Comparison of ENCODE assay signal across 20 cellular contexts in the genomic region with DNA sequence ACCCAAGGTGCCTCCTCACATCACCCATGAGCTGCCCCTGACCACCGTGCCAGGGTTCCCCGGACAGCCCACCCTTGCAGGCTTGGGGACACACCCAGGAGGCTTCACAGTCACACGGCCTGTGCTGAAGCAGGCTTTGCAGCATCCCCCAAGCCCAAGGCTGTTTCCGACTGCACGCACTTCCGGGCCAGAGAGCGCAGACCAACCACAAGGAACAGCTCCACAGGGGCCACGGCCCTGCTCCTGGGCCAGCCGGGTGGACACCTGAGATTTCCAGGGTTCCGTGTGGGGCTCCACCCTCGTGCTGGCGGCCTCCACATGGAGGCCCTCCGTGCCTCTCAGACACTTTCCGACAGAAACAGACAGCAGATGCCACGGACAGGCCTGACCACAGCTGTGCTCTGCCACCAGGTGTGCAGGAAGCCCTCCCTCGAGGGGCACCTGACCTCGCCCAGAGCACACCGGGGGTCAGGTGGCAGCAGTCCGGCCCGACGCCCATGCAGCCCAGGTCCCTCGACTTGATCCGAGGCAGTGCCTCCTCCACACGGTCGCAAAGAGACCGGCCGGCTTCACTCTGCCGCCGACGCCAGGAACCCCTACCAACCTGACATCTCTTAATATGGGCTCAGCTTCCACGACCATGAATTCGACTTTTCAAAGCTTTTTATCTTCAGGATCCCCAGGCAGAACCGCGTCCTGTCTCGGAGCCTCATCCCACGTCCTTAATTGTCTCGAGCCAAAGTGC. TPM values are rescaled to one million over a fixed set of nuclear protein-coding genes. Genes with fewer than 3 reads are reported as not detected.
DNase-seq lines count a peak whose midpoint lies in the region; ATAC-seq, FAIRE-seq and TF ChIP-seq lines count a peak whose summit lies in the region.
"Had no signal": no experiment of that assay in that cellular context is flagged by ENCODE, and none has a peak within 500 bp of the region (broad histone marks: within the 10 kb centered on the region; RNA-seq: fewer than 3 reads in every experiment).

No MANE protein-coding gene starts in this region.

- H2BK120ac ChIP-seq in neuronal stem cell (ENCODE audit: low read depth, low read length) (no peak overlapping the region), H9 (ENCODE audit: low read depth, low read length, poor library complexity, severe bottlenecking) (no peak overlapping the region)

- no peak overlapping the region for H4K5ac ChIP-seq in H9 (ENCODE audit: insufficient read length, low read depth, low read length)

- H3K18ac ChIP-seq in neuronal stem cell (ENCODE audit: low read length) = no peak overlapping the region
- H3K18ac ChIP-seq in H9 (ENCODE audit: insufficient read length, low read depth, low read length) = no peak overlapping the region

- H2BK15ac ChIP-seq in neuronal stem cell (ENCODE audit: low read length) (no peak overlapping the region), H9 (ENCODE audit: low read depth, low read length) (no peak overlapping the region)

- no peak overlapping the region for H3K4me3 Mint-ChIP-seq in H9
- H3K4me3 Mint-ChIP-seq: T-helper 1 cell treated with Interleukin-12 subunit alpha and Interleukin-12 subunit beta and Interleukin-4 antibody, amounts not matched to agents 30 μg/mL and 1 μg/mL, for 36 hours; type B pancreatic cell had no signal

- H3K27me3 Mint-ChIP-seq in H9 (ENCODE audit: low read depth) = no peaks in the 10 kb centered on the region
- H3K27me3 Mint-ChIP-seq: type B pancreatic cell had no signal

- H2BK5ac ChIP-seq in neuronal stem cell (ENCODE audit: low read length) (no peak overlapping the region), H9 (ENCODE audit: insufficient read length, low read length) (no peak overlapping the region)

- FAIRE-seq in HepG2 (lab: Jason Lieb, UNC) = no peak

- H2AK5ac ChIP-seq in neuronal stem cell (ENCODE audit: low read depth, low read length) (no peak overlapping the region), H9 (ENCODE audit: insufficient read length, low read length) (no peak overlapping the region)

- H3K79me2 ChIP-seq in HepG2 (ENCODE audit: insufficient read depth, low read length) = peaks cover 59% of the 10 kb centered on the region
- peaks cover 34% of the 10 kb centered on the region; the same call in 1 of the 2 replicates for H3K79me2 ChIP-seq in H9 (ENCODE audit: insufficient read depth, low read length)

- no peak for TF ChIP-seq RAD21 in HepG2 (CRISPR knock-in tag; IDR thresholded peaks at IDR 0.05)

- TF ChIP-seq CTCF in right lobe of liver (IDR thresholded peaks at IDR 0.05) = no peak
- TF ChIP-seq CTCF in HepG2 (CRISPR knock-in tag; IDR thresholded peaks at IDR 0.05) = no peak
- TF ChIP-seq CTCF in H9 (conservative IDR thresholded peaks at IDR 0.05) = no peak

- TF ChIP-seq EP300 in HepG2 (IDR thresholded peaks at IDR 0.05; ENCODE audit: low read depth in 2 of 2, low read length in 2 of 2) (no peak), HepG2 (CRISPR knock-in tag; IDR thresholded peaks at IDR 0.05; ENCODE audit: borderline replicate concordance) (no peak)

- WGBS in right lobe of liver (ENCODE audit: insufficient coverage, low coverage, low lambda C conversion rate, missing lambda C conversion rate) = 71% methylated on average over 15 of the region's 37 CpGs
- WGBS in HepG2 (ENCODE audit: low lambda C conversion rate) = 95% methylated on average over 15 of the region's 37 CpGs
- WGBS in neuronal stem cell (ENCODE audit: extremely low coverage in 2 of 2, insufficient read length in 2 of 2, insufficient replicate concordance in 1 of 2), 2 donors = no CpG with 5 or more reads among the region's 37 CpGs
- WGBS in H9 (ENCODE audit: extremely low coverage, insufficient read length, low lambda C conversion rate) = no CpG with 5 or more reads among the region's 37 CpGs

- intact Hi-C loops in right lobe of liver (cut with DNase I) = loop anchor here in 1 of 2 donors (10.0 kb wide), 2 partner anchors 76 to 106 kb away; no protein-coding TSS in a partner anchor
- intact Hi-C loops in HepG2 (cut with micrococcal nuclease; ENCODE audit: unreplicated experiment) = no loop called here

- no peak for TF ChIP-seq POLR2A in right lobe of liver (IDR thresholded peaks at IDR 0.05)
- TF ChIP-seq POLR2A in HepG2 (IDR thresholded peaks at IDR 0.05; ENCODE audit: insufficient read depth in 1 of 2, low read depth in 2 of 2, low read length in 2 of 2) = no peak

- peak overlapping the region in 1 of 3 donors; percentile 56 for H3K27ac ChIP-seq in right lobe of liver
- no peak overlapping the region for H3K27ac ChIP-seq in HepG2 (ENCODE audit: extremely low read length, insufficient read depth, low read length)
- H3K27ac ChIP-seq in neuronal stem cell (replicated peaks; ENCODE audit: low read length) = no peak overlapping the region
- no peak overlapping the region for H3K27ac ChIP-seq in H9 (ENCODE audit: insufficient read length, low read depth, low read length)
- H3K27ac ChIP-seq: KMS-11 had no signal

- peaks cover 16 to 34% (median 31%) of the 10 kb centered on the region in 3 experiments; a peak in 6 of 7 replicates for H3K36me3 Mint-ChIP-seq in H9 (ENCODE audit: insufficient read depth in 1 of 3, low read depth in 3 of 3)
- H3K36me3 Mint-ChIP-seq: type B pancreatic cell had no signal

- H3K27me3 ChIP-seq in right lobe of liver = no peaks in the 10 kb centered on the region
- H3K27me3 ChIP-seq in HepG2 (ENCODE audit: control insufficient read depth in 1 of 2, insufficient read depth in 2 of 2, low read length in 2 of 2) = no peaks in the 10 kb centered on the region
- no peaks in the 10 kb centered on the region for H3K27me3 ChIP-seq in neuronal stem cell (ENCODE audit: control insufficient read depth in 3 of 3, insufficient read depth in 3 of 3, low read depth in 1 of 3, low read length in 3 of 3)
- no peaks in the 10 kb centered on the region for H3K27me3 ChIP-seq in H9 (ENCODE audit: insufficient read depth, low read length)
- H3K27me3 ChIP-seq: adrenal gland had no signal

- H3K9ac ChIP-seq in HepG2 (ENCODE audit: insufficient read depth, low read depth, low read length) = no peak overlapping the region
- H3K9ac ChIP-seq in neuronal stem cell (ENCODE audit: low read depth, low read length, poor library complexity) = no peak overlapping the region
- no peak overlapping the region for H3K9ac ChIP-seq in H9 (ENCODE audit: extremely low read depth, insufficient read length, low read length)
- H3K9ac ChIP-seq: KMS-11 had no signal

- H3K4ac ChIP-seq in neuronal stem cell (ENCODE audit: low read length) (no peak overlapping the region), H9 (ENCODE audit: low read depth, low read length) (no peak overlapping the region)

- in situ Hi-C loops in HepG2 (cut with HindIII; ENCODE audit: extremely low pct_ligation_motif_present, low pct_unique_long_range_greater_than_20kb) = no loop called here

- peak; percentile 20 to 46 (median 44) for DNase-seq in right lobe of liver
- DNase-seq in HepG2 (ENCODE audit: low spot score) = no peak
- DNase-seq in epidermal melanocyte (ENCODE audit: insufficient read length, low spot score) = peak; percentile 15
- DNase-seq in neuronal stem cell (ENCODE audit: low spot score) = no peak
- DNase-seq in cerebellar nuclear complex (lab: John Stamatoyannopoulos, UW) = no peak
- DNase-seq in ecto neural progenitor cell (ENCODE audit: low spot score) = no peak
- DNase-seq in H9 = no peak
- DNase-seq: islet precursor cell; mesenchymal stem cell; NCI-H2081; NCI-H510A treated with DMSO at 0.1 percent for 48 hours; SHP77 treated with DMSO at 0.1 percent for 48 hours; stimulated activated naive CD4-positive, alpha-beta T cell had no signal

- H2AFZ ChIP-seq in HepG2 (ENCODE audit: low read length) (no peak overlapping the region), neuronal stem cell (ENCODE audit: low read length) (no peak overlapping the region), H9 (ENCODE audit: low read length) (no peak overlapping the region)

- H3K4me3 ChIP-seq in right lobe of liver (no peak overlapping the region), HepG2 (replicated peaks in 1 of 3; ENCODE audit: insufficient read depth in 1 of 3, low read depth in 2 of 3, low read length in 3 of 3) (no peak overlapping the region), neuronal stem cell (ENCODE audit: low read length in 2 of 2) (no peak overlapping the region)
- H3K4me3 ChIP-seq: adrenal gland, HAP-1 had no signal

- H3K79me1 ChIP-seq in neuronal stem cell (ENCODE audit: low read depth, low read length) = peaks cover 50% of the 10 kb centered on the region
- H3K79me1 ChIP-seq in H9 (ENCODE audit: insufficient read depth, low read depth, low read length, poor library complexity, severe bottlenecking) = peaks cover 8% of the 10 kb centered on the region

- POLR2A ChIA-PET in HepG2 (lab: Yijun Ruan, JAX) = no interaction called here

- CTCF ChIA-PET in HepG2 (lab: Yijun Ruan, JAX; ENCODE audit: low intra/inter-chr PET ratio, low total read pairs) = no interaction called here

- H3K4me2 ChIP-seq in HepG2 (ENCODE audit: low read depth, low read length) (no peak overlapping the region), neuronal stem cell (ENCODE audit: insufficient read depth, low read length, poor library complexity, severe bottlenecking) (no peak overlapping the region), H9 (ENCODE audit: insufficient read depth, insufficient read length, low read length) (no peak overlapping the region)
- H3K4me2 ChIP-seq: KMS-11 had no signal

- H3K9me3 ChIP-seq in right lobe of liver = no peaks in the 10 kb centered on the region
- no peaks in the 10 kb centered on the region for H3K9me3 ChIP-seq in HepG2 (ENCODE audit: low read length)
- no peaks in the 10 kb centered on the region for H3K9me3 ChIP-seq in neuronal stem cell (replicated peaks in 1 of 2; ENCODE audit: control insufficient read depth in 2 of 2, insufficient read depth in 1 of 2, low read depth in 1 of 2, low read length in 2 of 2)
- no peaks in the 10 kb centered on the region for H3K9me3 ChIP-seq in H9 (ENCODE audit: control insufficient read depth, low read depth, low read length)
- H3K9me3 ChIP-seq: adrenal gland, HAP-1 had no signal

- H3T11ph ChIP-seq in H9 (ENCODE audit: low read length) = no peak overlapping the region

- no peak overlapping the region for H2BK20ac ChIP-seq in H9 (ENCODE audit: low read depth, low read length, poor library complexity, severe bottlenecking)

- H4K20me1 ChIP-seq in HepG2 (ENCODE audit: insufficient read depth, low read length) = peaks cover 40% of the 10 kb centered on the region; the same call in 1 of the 2 replicates
- H4K20me1 ChIP-seq in H9 (ENCODE audit: control insufficient read depth, insufficient read depth, insufficient read length) = peaks cover 5% of the 10 kb centered on the region

- H3K14ac ChIP-seq in neuronal stem cell (ENCODE audit: low read length) (no peak overlapping the region), H9 (ENCODE audit: insufficient read depth, low read length) (no peak overlapping the region)

- peaks cover 2% of the 10 kb centered on the region in 2 experiments; a peak in 2 of 4 replicates for H3K4me1 Mint-ChIP-seq in H9

- H4K8ac ChIP-seq in neuronal stem cell (ENCODE audit: low read depth, low read length) (peak overlapping the region; percentile 6), H9 (replicated peaks; ENCODE audit: insufficient read length, low read depth, low read length) (no peak overlapping the region)

- no peak overlapping the region for H3K56ac ChIP-seq in H9 (ENCODE audit: insufficient read length, low read depth, low read length)

- H3K9me3 Mint-ChIP-seq in H9 = no peaks in the 10 kb centered on the region
- H3K9me3 Mint-ChIP-seq: nephron; T-helper 1 cell treated with Interleukin-12 subunit alpha and Interleukin-12 subunit beta and Interleukin-4 antibody, amounts not matched to agents 30 μg/mL and 1 μg/mL, for 36 hours; type B pancreatic cell had no signal

- no peak overlapping the region for H4K91ac ChIP-seq in neuronal stem cell (ENCODE audit: low read depth, low read length, poor library complexity)
- no peak overlapping the region for H4K91ac ChIP-seq in H9 (ENCODE audit: insufficient read length, low read depth, low read length)

- H2BK12ac ChIP-seq in neuronal stem cell (ENCODE audit: low read length) (no peak overlapping the region), H9 (ENCODE audit: insufficient read length, low read depth, low read length) (no peak overlapping the region)

- no TSS peak for BruUV-seq in HepG2 (replicated peaks; lab: Mats Ljungman, UMichigan)

- peaks cover 0 to 19% (median 4%) of the 10 kb centered on the region in 4 donors for H3K36me3 ChIP-seq in right lobe of liver
- peaks cover 12 to 46% of the 10 kb centered on the region in 2 experiments; a peak in 4 of 5 replicates for H3K36me3 ChIP-seq in HepG2 (replicated peaks in 1 of 2; ENCODE audit: control insufficient read depth in 1 of 2, insufficient read depth in 2 of 2, low read length in 2 of 2)
- peaks cover 39 to 84% of the 10 kb centered on the region in 2 donors for H3K36me3 ChIP-seq in neuronal stem cell (replicated peaks in 1 of 2; ENCODE audit: control insufficient read depth in 2 of 2, insufficient read depth in 2 of 2, low read length in 2 of 2)

- H3K4me1 ChIP-seq in right lobe of liver = peaks cover 0 to 42% (median 23%) of the 10 kb centered on the region in 4 donors
- H3K4me1 ChIP-seq in HepG2 (ENCODE audit: insufficient read depth, low read length) = peaks cover 11% of the 10 kb centered on the region
- no peaks in the 10 kb centered on the region for H3K4me1 ChIP-seq in neuronal stem cell (ENCODE audit: control insufficient read depth in 2 of 2, insufficient read depth in 1 of 2, low read depth in 1 of 2, low read length in 2 of 2)
- H3K4me1 ChIP-seq in H9 (ENCODE audit: insufficient read depth, low read length) = no peaks in the 10 kb centered on the region
- H3K4me1 ChIP-seq: HAP-1 had no signal

- no peak for ATAC-seq in right lobe of liver
- ATAC-seq in HepG2 = no peak
- no peak for ATAC-seq in HG02870 (IDR thresholded peaks at IDR 0.05; ENCODE audit: unreplicated experiment)

- 0 out of 7 replicates have a peak overlapping the region, but pooled peaks of 1 of the 3 experiments have one; percentile 64 for H3K27ac Mint-ChIP-seq in H9
- H3K27ac Mint-ChIP-seq: T-helper 1 cell treated with Interleukin-12 subunit alpha and Interleukin-12 subunit beta and Interleukin-4 antibody, amounts not matched to agents 30 μg/mL and 1 μg/mL, for 36 hours; type B pancreatic cell had no signal

- no peak overlapping the region for H3K23ac ChIP-seq in neuronal stem cell (ENCODE audit: low read depth, low read length, poor library complexity)
- no peak overlapping the region for H3K23ac ChIP-seq in H9 (ENCODE audit: insufficient read length, low read depth, low read length)

- no peaks in the 10 kb centered on the region for H3K23me2 ChIP-seq in H9 (ENCODE audit: insufficient read length, low read depth, low read length, poor library complexity, severe bottlenecking)

RNA-seq across cellular contexts. Expression of a gene that starts 8.0 kb away (rescaled TPM):
- 10 to 100 TPM; 74.8 to 85.5 (median 79.4) TPM for total RNA-seq in right lobe of liver
- 106 and 112 TPM in 2 replicates for total RNA-seq in HepG2 (2016; rRNA removed; fragmentation: Illumina TruSeq; extraction: Trizol)
- 119 TPM in 2 replicates for total RNA-seq in HepG2 (2016; cell fraction: cytosol; rRNA removed; fragmentation: Illumina TruSeq; extraction: Trizol; ENCODE audit: low read depth)
- total RNA-seq in HepG2 (2016; cell fraction: insoluble cytoplasmic fraction; rRNA removed; fragmentation: Illumina TruSeq; extraction: Trizol) = 83.8 and 121 TPM in 2 replicates
- 133 and 173 TPM in 2 replicates for total RNA-seq in HepG2 (2016; cell fraction: membrane; rRNA removed; fragmentation: Illumina TruSeq; extraction: Trizol)
- total RNA-seq in HepG2 (2016; cell fraction: nucleus; rRNA removed; fragmentation: Illumina TruSeq; extraction: Trizol) = 51.5 and 60.9 TPM in 2 replicates
- polyA plus RNA-seq in HepG2 (2011; rRNA removed) = 78.5 and 123 TPM in 2 replicates
- polyA plus RNA-seq in HepG2 (2011; cell fraction: cytosol; rRNA removed) = 87.2 and 182 TPM in 2 replicates
- 489 and 636 TPM in 2 replicates for polyA plus RNA-seq in HepG2 (2011; cell fraction: nucleus; rRNA removed)
- polyA plus RNA-seq in HepG2 (2012) = 69.0 and 92.6 TPM in 2 replicates
- polyA plus RNA-seq in HepG2 (2016; cell fraction: cytosol; fragmentation: Illumina TruSeq; extraction: Trizol; ENCODE audit: low read depth) = 49.5 and 64.7 TPM in 2 replicates
- polyA plus RNA-seq in HepG2 (2016; cell fraction: insoluble cytoplasmic fraction; fragmentation: Illumina TruSeq; extraction: Trizol; ENCODE audit: low read depth) = 101 and 112 TPM in 2 replicates
- polyA plus RNA-seq in HepG2 (2016; cell fraction: membrane; fragmentation: Illumina TruSeq; extraction: Trizol; ENCODE audit: low read depth) = 103 and 116 TPM in 2 replicates
- polyA plus RNA-seq in HepG2 (2016; cell fraction: nucleus; fragmentation: Illumina TruSeq; extraction: Trizol; ENCODE audit: insufficient read depth, low read depth) = 152 and 155 TPM in 2 replicates
- 136 and 350 TPM in 2 replicates for polyA minus RNA-seq in HepG2 (2011; rRNA and poly(A)+ RNA removed; ENCODE audit: low replicate concordance)
- 85.1 and 100 TPM in 2 replicates for polyA minus RNA-seq in HepG2 (2011; cell fraction: cytosol; rRNA and poly(A)+ RNA removed)
- polyA minus RNA-seq in HepG2 (2011; cell fraction: nucleus; rRNA and poly(A)+ RNA removed) = 47.7 and 48.4 TPM in 2 replicates
- polyA plus RNA-seq in neuronal stem cell (2013, experiment 1 of 2) = 151 TPM
- polyA plus RNA-seq in neuronal stem cell (2013, experiment 2 of 2) = 149 TPM
- 128 and 136 TPM in 2 replicates for total RNA-seq in H9 (2021)

RNA-seq across cellular contexts. Expression of a gene that starts 48.8 kb away (rescaled TPM):
- 10 to 100 TPM; 24.3 to 42.0 (median 27.9) TPM for total RNA-seq in right lobe of liver
- total RNA-seq in HepG2 (2016; rRNA removed; fragmentation: Illumina TruSeq; extraction: Trizol) = 52.0 and 65.2 TPM in 2 replicates
- 10.0 and 10.5 TPM in 2 replicates for total RNA-seq in HepG2 (2016; cell fraction: cytosol; rRNA removed; fragmentation: Illumina TruSeq; extraction: Trizol; ENCODE audit: low read depth)
- total RNA-seq in HepG2 (2016; cell fraction: insoluble cytoplasmic fraction; rRNA removed; fragmentation: Illumina TruSeq; extraction: Trizol) = 55.0 and 59.4 TPM in 2 replicates
- total RNA-seq in HepG2 (2016; cell fraction: membrane; rRNA removed; fragmentation: Illumina TruSeq; extraction: Trizol) = 23.7 and 24.2 TPM in 2 replicates
- total RNA-seq in HepG2 (2016; cell fraction: nucleus; rRNA removed; fragmentation: Illumina TruSeq; extraction: Trizol) = 30.2 and 31.7 TPM in 2 replicates
- 57.1 and 60.7 TPM in 2 replicates for polyA plus RNA-seq in HepG2 (2011; rRNA removed)
- polyA plus RNA-seq in HepG2 (2011; cell fraction: cytosol; rRNA removed) = 48.5 and 73.3 TPM in 2 replicates
- 171 and 221 TPM in 2 replicates for polyA plus RNA-seq in HepG2 (2011; cell fraction: nucleus; rRNA removed)
- polyA plus RNA-seq in HepG2 (2012) = 28.9 and 30.8 TPM in 2 replicates
- 5.9 and 6.3 TPM in 2 replicates for polyA plus RNA-seq in HepG2 (2016; cell fraction: cytosol; fragmentation: Illumina TruSeq; extraction: Trizol; ENCODE audit: low read depth)
- 60.8 and 67.1 TPM in 2 replicates for polyA plus RNA-seq in HepG2 (2016; cell fraction: insoluble cytoplasmic fraction; fragmentation: Illumina TruSeq; extraction: Trizol; ENCODE audit: low read depth)
- 15.8 and 16.9 TPM in 2 replicates for polyA plus RNA-seq in HepG2 (2016; cell fraction: membrane; fragmentation: Illumina TruSeq; extraction: Trizol; ENCODE audit: low read depth)
- polyA plus RNA-seq in HepG2 (2016; cell fraction: nucleus; fragmentation: Illumina TruSeq; extraction: Trizol; ENCODE audit: insufficient read depth, low read depth) = 69.6 and 72.4 TPM in 2 replicates
- polyA minus RNA-seq in HepG2 (2011; rRNA and poly(A)+ RNA removed; ENCODE audit: low replicate concordance) = 56.6 and 139 TPM in 2 replicates
- polyA minus RNA-seq in HepG2 (2011; cell fraction: cytosol; rRNA and poly(A)+ RNA removed) = 41.7 and 45.7 TPM in 2 replicates
- 40.9 and 44.3 TPM in 2 replicates for polyA minus RNA-seq in HepG2 (2011; cell fraction: nucleus; rRNA and poly(A)+ RNA removed)
- polyA plus RNA-seq in neuronal stem cell (2013, experiment 1 of 2) = 38.4 TPM
- polyA plus RNA-seq in neuronal stem cell (2013, experiment 2 of 2) = 37.0 TPM
- 85.6 and 89.5 TPM in 2 replicates for total RNA-seq in H9 (2021)

Comparison
In these comparisons a context has a peak if more than half of its experiments do, and no peak if none do; other contexts are left out.
1. DNase-seq: peak in right lobe of liver (3 of 3) and epidermal melanocyte (single experiment); none in HepG2 (single experiment), neuronal stem cell (single experiment), cerebellar nuclear complex (0 of 2), ecto neural progenitor cell (single experiment) and H9 (single experiment).